Comparison of ENCODE assay signal across 8 cellular contexts in the genomic region with DNA sequence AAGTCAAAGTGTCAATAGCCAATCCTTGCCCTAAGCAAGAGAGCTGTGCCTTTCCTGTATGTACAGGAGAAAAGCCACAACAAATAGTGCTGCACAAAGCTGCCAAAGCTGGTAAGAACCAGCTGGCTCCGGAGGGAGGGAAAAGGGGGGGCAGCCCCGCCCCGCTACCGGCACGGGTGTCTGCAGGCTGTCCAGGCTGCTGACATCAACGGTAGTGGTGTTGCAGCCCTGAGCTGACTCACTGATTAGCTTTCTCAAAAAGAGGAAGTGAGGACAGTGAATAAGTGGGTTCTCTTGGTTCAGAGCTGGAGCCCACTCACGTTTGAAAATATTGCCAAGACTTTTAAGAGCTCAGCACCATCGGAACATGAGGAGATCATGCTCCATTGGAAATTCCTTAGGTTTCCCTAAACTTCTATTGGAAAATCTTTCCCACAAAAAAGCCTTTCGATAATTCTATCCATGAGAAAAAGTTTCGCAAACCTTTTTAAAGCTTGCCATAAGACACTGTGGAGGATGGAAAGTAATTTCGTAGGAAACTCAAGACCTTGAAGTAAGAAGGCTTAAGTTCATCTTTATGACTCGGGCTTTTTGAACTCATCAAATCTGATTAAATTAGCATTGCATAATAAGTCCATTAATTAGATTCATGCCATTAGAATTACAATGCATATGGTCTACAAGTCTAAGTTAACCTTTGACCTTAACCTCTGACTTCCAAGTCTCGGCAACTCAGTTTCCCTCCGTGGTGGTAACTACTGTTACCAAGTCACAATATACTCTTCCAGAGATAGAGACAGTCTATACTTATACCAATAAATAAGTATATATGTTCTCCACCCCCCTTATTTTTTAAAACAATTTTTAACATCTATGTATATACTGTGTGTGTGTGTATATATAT.
A peak's percentile ranks its signal among the peaks of the same experiment; 100 is the strongest.
DNase-seq lines count a peak whose midpoint lies in the region; ATAC-seq, FAIRE-seq and TF ChIP-seq lines count a peak whose summit lies in the region.

No MANE protein-coding gene starts in this region.

- in situ Hi-C loops in gastrocnemius medialis (cut with MboI; ENCODE audit: low sequenced_read_pairs in 4 of 4) = loop anchor here in 2 of 4 donors (5.0 to 10.0 kb wide), 2 partner anchors 145 to 148 kb away; no protein-coding TSS in a partner anchor

- no peak for TF ChIP-seq RAD21 in SK-N-SH (IDR thresholded peaks at IDR 0.05; ENCODE audit: low read length)

- DNase-seq in GM10248 (ENCODE audit: extremely low spot score) (peak; percentile 86), H9 (peak; percentile 39), LHCN-M2 (ENCODE audit: low read depth) (peak; percentile 94), SK-N-SH (peak; percentile 76), amniotic epithelial cell (ENCODE audit: low read depth) (peak; percentile 97), left ventricle myocardium superior (peak; percentile 93), gastrocnemius medialis (peak; percentile 56 to 76), D721Med (ENCODE audit: insufficient read length, low spot score) (no peak)

- H3K27me3 Mint-ChIP-seq in H9 (ENCODE audit: low read depth) = no peaks in the 10 kb centered on the region

- no peak overlapping the region for H2BK5ac ChIP-seq in H9 (ENCODE audit: insufficient read length, low read length)

- H2AFZ ChIP-seq in H9 (ENCODE audit: low read length) (no peak overlapping the region), SK-N-SH (ENCODE audit: low read depth) (peak overlapping the region; percentile 64; the same call in 1 of the 2 replicates)

- no peaks in the 10 kb centered on the region for H4K20me1 ChIP-seq in H9 (ENCODE audit: control insufficient read depth, insufficient read depth, insufficient read length)
- no peaks in the 10 kb centered on the region for H4K20me1 ChIP-seq in SK-N-SH (ENCODE audit: insufficient read depth)

- H3K9me3 ChIP-seq in H9 (ENCODE audit: control insufficient read depth, low read depth, low read length) = no peaks in the 10 kb centered on the region
- no peaks in the 10 kb centered on the region for H3K9me3 ChIP-seq in SK-N-SH
- no peaks in the 10 kb centered on the region for H3K9me3 ChIP-seq in gastrocnemius medialis

- H3K4me1 ChIP-seq in H9 (ENCODE audit: insufficient read depth, low read length) = no peaks in the 10 kb centered on the region
- peaks cover 14 to 34% of the 10 kb centered on the region in 2 experiments; a peak in 3 of 4 replicates for H3K4me1 ChIP-seq in SK-N-SH (ENCODE audit: control insufficient read depth in 1 of 2, insufficient read depth in 2 of 2, low read depth in 1 of 2, low read length in 1 of 2)
- H3K4me1 ChIP-seq in gastrocnemius medialis = peaks cover 15 to 17% of the 10 kb centered on the region in 2 donors

- no peak overlapping the region for H3K4me3 ChIP-seq in SK-N-SH (ENCODE audit: low read depth in 2 of 2, low read length in 1 of 2)
- H3K4me3 ChIP-seq in gastrocnemius medialis = no peak overlapping the region

- H3K4ac ChIP-seq in H9 (ENCODE audit: low read depth, low read length) = no peak overlapping the region

- POLR2A ChIA-PET in GM10248 (lab: Yijun Ruan, JAX) = no interaction called here
- POLR2A ChIA-PET in SK-N-SH (lab: Yijun Ruan, JAX) = interaction anchor here (0.8 kb wide), 1 partner anchor 12 kb away, joined by 6 read pairs; no protein-coding TSS in a partner anchor

- intact Hi-C loops in left ventricle myocardium superior (cut with micrococcal nuclease) = loop anchor here (10.0 kb wide), 1 partner anchor 148 kb away; no protein-coding TSS in a partner anchor
- intact Hi-C loops in gastrocnemius medialis (cut with DNase I; ENCODE audit: low total_unique reads) = loop anchor here (5.0 kb wide), 2 partner anchors 65 to 145 kb away; a partner anchor contains a TSS

- H3F3A ChIP-seq in SK-N-SH (replicated peaks; ENCODE audit: insufficient read depth) = no peaks in the 10 kb centered on the region

- TF ChIP-seq CTCF in GM10248 (IDR thresholded peaks at IDR 0.05; ENCODE audit: control extremely low read depth, extremely low read depth, low read depth, missing control alignments) = no peak
- TF ChIP-seq CTCF in H9 (conservative IDR thresholded peaks at IDR 0.05) = no peak
- TF ChIP-seq CTCF in SK-N-SH (IDR thresholded peaks at IDR 0.05) = no peak
- no peak for TF ChIP-seq CTCF in gastrocnemius medialis (IDR thresholded peaks at IDR 0.05 in 4 of 5, conservative IDR thresholded peaks at IDR 0.05 in 1 of 5)
- TF ChIP-seq CTCF in D721Med (IDR thresholded peaks at IDR 0.05; ENCODE audit: insufficient read depth, missing control alignments) = no peak

- no peak overlapping the region for H3K4me3 Mint-ChIP-seq in H9

- H3K4me1 Mint-ChIP-seq in H9 = peaks cover 27 to 29% of the 10 kb centered on the region in 2 experiments

- ATAC-seq in left ventricle myocardium superior = peak; percentile 96
- peak; percentile 63 to 81 for ATAC-seq in gastrocnemius medialis

- H4K8ac ChIP-seq in H9 (replicated peaks; ENCODE audit: insufficient read length, low read depth, low read length) = no peak overlapping the region

- WGBS in H9 (ENCODE audit: extremely low coverage, insufficient read length, low lambda C conversion rate) = no CpG with 5 or more reads among the region's 14 CpGs
- 44% methylated on average over 13 of the region's 14 CpGs for WGBS in SK-N-SH (ENCODE audit: low lambda C conversion rate)

- H3T11ph ChIP-seq in H9 (ENCODE audit: low read length) = no peak overlapping the region

- H3K27me3 ChIP-seq in H9 (ENCODE audit: insufficient read depth, low read length) (no peaks in the 10 kb centered on the region), SK-N-SH (ENCODE audit: insufficient read depth) (no peaks in the 10 kb centered on the region), gastrocnemius medialis (no peaks in the 10 kb centered on the region)

- H2BK20ac ChIP-seq in H9 (ENCODE audit: low read depth, low read length, poor library complexity, severe bottlenecking) = no peak overlapping the region

- TF ChIP-seq POLR2A in gastrocnemius medialis (IDR thresholded peaks at IDR 0.05) = no peak

- no peak overlapping the region for H4K5ac ChIP-seq in H9 (ENCODE audit: insufficient read length, low read depth, low read length)

- no peak overlapping the region for H2BK15ac ChIP-seq in H9 (ENCODE audit: low read depth, low read length)

- H3K23me2 ChIP-seq in H9 (ENCODE audit: insufficient read length, low read depth, low read length, poor library complexity, severe bottlenecking) = no peaks in the 10 kb centered on the region

- no peaks in the 10 kb centered on the region for H3K9me2 ChIP-seq in SK-N-SH

- H2BK120ac ChIP-seq in H9 (ENCODE audit: low read depth, low read length, poor library complexity, severe bottlenecking) = no peak overlapping the region

- CTCF ChIA-PET in GM10248 (lab: Yijun Ruan, JAX) (interaction anchor here (0.5 to 1.6 kb wide), 6 partner anchors 9 to 1078 kb away, joined by 3 to 5 read pairs (median 3); no protein-coding TSS in a partner anchor), SK-N-SH (lab: Yijun Ruan, JAX) (interaction anchor here (0.8 to 1.7 kb wide), 5 partner anchors 67 to 200 kb away, joined by 3 to 6 read pairs (median 4); a partner anchor contains a TSS)

- peaks cover 13 to 23% (median 19%) of the 10 kb centered on the region in 3 experiments for H3K36me3 Mint-ChIP-seq in H9 (ENCODE audit: insufficient read depth in 1 of 3, low read depth in 3 of 3)

- no peak overlapping the region for H3K56ac ChIP-seq in H9 (ENCODE audit: insufficient read length, low read depth, low read length)

- H3K9ac ChIP-seq in H9 (ENCODE audit: extremely low read depth, insufficient read length, low read length) (no peak overlapping the region), SK-N-SH (no peak overlapping the region)

- H3K36me3 ChIP-seq in SK-N-SH (replicated peaks in 1 of 2; ENCODE audit: control insufficient read depth in 1 of 2, insufficient read depth in 2 of 2, low read length in 1 of 2) (no peaks in the 10 kb centered on the region), gastrocnemius medialis (no peaks in the 10 kb centered on the region)

- no peak overlapping the region for H3K27ac ChIP-seq in H9 (ENCODE audit: insufficient read length, low read depth, low read length)
- H3K27ac ChIP-seq in SK-N-SH (ENCODE audit: low read depth in 2 of 2, low read length in 1 of 2) = peak overlapping the region; percentile 45 to 82
- peak overlapping the region in 3 of 4 donors; percentile 11 to 37 (median 15) for H3K27ac ChIP-seq in gastrocnemius medialis

- H3K4me2 ChIP-seq in H9 (ENCODE audit: insufficient read depth, insufficient read length, low read length) (no peak overlapping the region), SK-N-SH (peak overlapping the region; percentile 40; the same call in 1 of the 2 replicates)

- H3K27ac Mint-ChIP-seq in H9 = peak overlapping the region in 1 of 3 experiments; percentile 94; a peak in 2 of 7 replicates

- TF ChIP-seq EP300 in SK-N-SH (IDR thresholded peaks at IDR 0.05; ENCODE audit: borderline replicate concordance in 1 of 2, low read depth in 1 of 2, low read length in 1 of 2) = peak; percentile 68 to 72; a peak in 3 of 4 replicates

- H3K9me3 Mint-ChIP-seq in H9 = peaks cover 0 to 3% of the 10 kb centered on the region in 2 experiments; a peak in 1 of 5 replicates

- no peak for FAIRE-seq in D721Med (lab: Jason Lieb, UNC)

- peaks cover 4% of the 10 kb centered on the region; the same call in 1 of the 2 replicates for H3K79me2 ChIP-seq in H9 (ENCODE audit: insufficient read depth, low read length)
- no peaks in the 10 kb centered on the region for H3K79me2 ChIP-seq in SK-N-SH (ENCODE audit: insufficient read depth)

- H3K14ac ChIP-seq in H9 (ENCODE audit: insufficient read depth, low read length) = no peak overlapping the region

- H3K23ac ChIP-seq in H9 (ENCODE audit: insufficient read length, low read depth, low read length) = no peak overlapping the region

- no peak overlapping the region for H3K18ac ChIP-seq in H9 (ENCODE audit: insufficient read length, low read depth, low read length)

- no peak overlapping the region for H4K91ac ChIP-seq in H9 (ENCODE audit: insufficient read length, low read depth, low read length)

- H2BK12ac ChIP-seq in H9 (ENCODE audit: insufficient read length, low read depth, low read length) = no peak overlapping the region

- H3K79me1 ChIP-seq in H9 (ENCODE audit: insufficient read depth, low read depth, low read length, poor library complexity, severe bottlenecking) = no peaks in the 10 kb centered on the region

- no peak overlapping the region for H2AK5ac ChIP-seq in H9 (ENCODE audit: insufficient read length, low read length)

TF ChIP-seq in SK-N-SH, 30 proteins besides CTCF, POLR2A, EP300 and RAD21 (continues in another document):
- TF ChIP-seq, protein P1, sequence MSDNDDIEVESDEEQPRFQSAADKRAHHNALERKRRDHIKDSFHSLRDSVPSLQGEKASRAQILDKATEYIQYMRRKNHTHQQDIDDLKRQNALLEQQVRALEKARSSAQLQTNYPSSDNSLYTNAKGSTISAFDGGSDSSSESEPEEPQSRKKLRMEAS (IDR thresholded peaks at IDR 0.05; ENCODE audit: low read depth) = peak; percentile 49; the same call in 1 of the 2 replicates
- TF ChIP-seq GABPA (IDR thresholded peaks at IDR 0.05; ENCODE audit: low read depth) = no peak
